8 cellular contexts compared by ENCODE assay signal in genomic region chr15:70096975-70097336, GRCh38. TPM values are rescaled to one million over a fixed set of nuclear protein-coding genes. Genes with fewer than 3 reads are reported as not detected.
DNase-seq lines count a peak whose midpoint lies in the region; ATAC-seq and TF ChIP-seq lines count a peak whose summit lies in the region.

No MANE protein-coding gene starts in this region.

- TF ChIP-seq POLR2A in gastrocnemius medialis (IDR thresholded peaks at IDR 0.05) = no peak

- H3K9me3 ChIP-seq in SJSA1 (replicated peaks) (no peaks in the 10 kb centered on the region), gastrocnemius medialis (no peaks in the 10 kb centered on the region)

- H3K27ac ChIP-seq in SJSA1 (peak overlapping the region; percentile 80), gastrocnemius medialis (peak overlapping the region; percentile 88 to 96 (median 91))

- intact Hi-C loops in gastrocnemius medialis (cut with DNase I; ENCODE audit: low total_unique reads) = loop anchor here (5.0 to 10.0 kb wide), 4 partner anchors 305 to 635 kb away; no protein-coding TSS in a partner anchor

- peak overlapping the region; percentile 92 for H3K4me3 ChIP-seq in GM12865 (ENCODE audit: low read depth, low read length)
- peak overlapping the region; percentile 94 for H3K4me3 ChIP-seq in SJSA1
- peak overlapping the region; percentile 88 for H3K4me3 ChIP-seq in fibroblast of pulmonary artery (replicated peaks; ENCODE audit: low read depth, low read length)
- H3K4me3 ChIP-seq in gastrocnemius medialis = peak overlapping the region; percentile 70 to 83 (median 76)

- H3K4me1 ChIP-seq in SJSA1 (replicated peaks) (peaks cover 46% of the 10 kb centered on the region), gastrocnemius medialis (peaks cover 52 to 66% of the 10 kb centered on the region in 2 donors)

- H3K27me3 ChIP-seq in SJSA1 (replicated peaks) = no peaks in the 10 kb centered on the region
- peaks cover 0 to 12% (median 3%) of the 10 kb centered on the region in 3 donors for H3K27me3 ChIP-seq in gastrocnemius medialis

- ATAC-seq in gastrocnemius medialis = no peak
- ATAC-seq in HG03520 (IDR thresholded peaks at IDR 0.05; ENCODE audit: unreplicated experiment) = no peak
- no peak for ATAC-seq in HG02973 (IDR thresholded peaks at IDR 0.05; ENCODE audit: unreplicated experiment)

- DNase-seq in GM12865 (ENCODE audit: low read depth) = peak; percentile 27
- DNase-seq in SJSA1 (ENCODE audit: low read depth in 1 of 2, low spot score in 2 of 2) = no peak
- DNase-seq in fibroblast of pulmonary artery (ENCODE audit: low read depth) = no peak
- no peak for DNase-seq in gastrocnemius medialis
- DNase-seq in D341Med (ENCODE audit: low spot score) = no peak
- no peak for DNase-seq in NCI-H510A treated with DMSO at 0.1 percent for 48 hours (lab: John Stamatoyannopoulos, UW)

- H3K36me3 ChIP-seq in SJSA1 (peaks cover 46% of the 10 kb centered on the region), gastrocnemius medialis (no peaks in the 10 kb centered on the region)

- in situ Hi-C loops in gastrocnemius medialis (cut with MboI; ENCODE audit: low sequenced_read_pairs in 4 of 4) = loop anchor here in 1 of 4 donors (25.0 kb wide), 2 partner anchors 90 to 390 kb away; no protein-coding TSS in a partner anchor

- TF ChIP-seq CTCF in GM12865 (IDR thresholded peaks at IDR 0.05; ENCODE audit: insufficient read depth, low read depth, low read length, missing control alignments) (no peak), fibroblast of pulmonary artery (IDR thresholded peaks at IDR 0.05; ENCODE audit: low read length, missing control alignments) (no peak), gastrocnemius medialis (IDR thresholded peaks at IDR 0.05 in 4 of 5, conservative IDR thresholded peaks at IDR 0.05 in 1 of 5) (no peak)

RNA-seq across cellular contexts. Expression of gene TLE3, which starts 0.8 kb away (rescaled TPM):
- total RNA-seq in SJSA1 (2014; rRNA removed; shearing (Covaris generic)) = 35.2 and 36.0 TPM in 2 replicates
- 10 to 100 TPM in 2 of 4 donors, 1 to 10 TPM in 2; 4.6 to 35.3 (median 13.3) TPM for total RNA-seq in gastrocnemius medialis
